ENCODE assay signal across 11 cellular contexts in the genomic region with DNA sequence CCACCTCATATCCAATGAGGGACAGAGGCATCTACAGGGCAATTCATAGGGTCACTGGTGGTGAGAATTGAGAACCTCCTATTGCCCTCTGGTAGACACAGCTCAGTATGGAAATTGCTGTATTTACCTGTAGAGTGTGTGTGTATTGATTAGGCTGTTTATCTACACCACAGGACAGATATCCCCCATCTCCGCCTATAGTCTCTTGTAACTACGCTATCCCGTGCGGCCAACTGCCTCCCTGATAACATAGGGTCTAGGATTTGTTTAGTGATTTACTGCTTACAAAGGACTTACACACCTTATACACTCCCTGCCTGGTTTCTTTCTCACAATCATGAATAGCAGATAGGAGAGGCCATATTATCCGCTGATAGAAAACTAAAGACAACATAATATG. TPM values are rescaled to one million over a fixed set of nuclear protein-coding genes. Genes with fewer than 3 reads are reported as not detected.
A peak's percentile ranks its signal among the peaks of the same experiment; 100 is the strongest.
DNase-seq lines count a peak whose midpoint lies in the region; ATAC-seq, FAIRE-seq and TF ChIP-seq lines count a peak whose summit lies in the region.
"Had no signal": no experiment of that assay in that cellular context is flagged by ENCODE, and none has a peak within 500 bp of the region (broad histone marks: within the 10 kb centered on the region; RNA-seq: fewer than 3 reads in every experiment).

No MANE protein-coding gene starts in this region.

- H3K27me3 ChIP-seq in mesenchymal stem cell (ENCODE audit: control insufficient read depth in 1 of 2, insufficient read depth in 1 of 2, low read length in 2 of 2) = no peaks in the 10 kb centered on the region
- no peaks in the 10 kb centered on the region for H3K27me3 ChIP-seq in tibial artery

- H3K18ac ChIP-seq in mesenchymal stem cell (ENCODE audit: low read depth in 1 of 2, low read length in 2 of 2) = no peak overlapping the region

- no peak for TF ChIP-seq POLR2A in H54 (IDR thresholded peaks at IDR 0.05; ENCODE audit: low read depth, low read length)

- intact Hi-C loops in activated T-helper 1 cell treated with anti-CD3 and anti-CD28 coated beads, Interleukin-12 subunit alpha, Interleukin-12 subunit beta, Interleukin-2, Interleukin-4 antibody, amounts not matched to agents 30 ng/mL and 10 ng/mL and 1 ng/mL, durations not matched to agents 14 hours and 24 hours and 36 hours (cut with micrococcal nuclease) = loop anchor here (1.0 to 5.0 kb wide), 5 partner anchors 17 to 458 kb away; a partner anchor contains a TSS
- intact Hi-C loops in tibial artery (cut with DNase I; ENCODE audit: low total_unique reads) = no loop called here

- no peak overlapping the region for H3K27ac ChIP-seq in mesenchymal stem cell (ENCODE audit: low read length, poor library complexity, severe bottlenecking)
- H3K27ac ChIP-seq in tibial artery = peak overlapping the region; percentile 92 to 100
- H3K27ac ChIP-seq: KMS-11 had no signal

- no peak overlapping the region for H3K4me2 ChIP-seq in mesenchymal stem cell (ENCODE audit: low read length, poor library complexity, severe bottlenecking)

- H3K4ac ChIP-seq in mesenchymal stem cell (ENCODE audit: low read depth in 1 of 2, low read length in 2 of 2) = peak overlapping the region; percentile 70 to 76

- H3K36me3 ChIP-seq in mesenchymal stem cell (ENCODE audit: control insufficient read depth in 1 of 2, insufficient read depth in 2 of 2, low read depth in 1 of 2, low read length in 2 of 2) (no peaks in the 10 kb centered on the region), tibial artery (no peaks in the 10 kb centered on the region)

- H3K9me3 Mint-ChIP-seq in activated T-helper 1 cell treated with anti-CD3 and anti-CD28 coated beads, Interleukin-12 subunit alpha, Interleukin-12 subunit beta, Interleukin-2, Interleukin-4 antibody, amounts not matched to agents 30 ng/mL and 10 ng/mL and 1 ng/mL, durations not matched to agents 14 hours and 24 hours and 36 hours = no peaks in the 10 kb centered on the region

- no peaks in the 10 kb centered on the region for H3K27me3 Mint-ChIP-seq in activated T-helper 1 cell treated with anti-CD3 and anti-CD28 coated beads, Interleukin-12 subunit alpha, Interleukin-12 subunit beta, Interleukin-2, Interleukin-4 antibody, amounts not matched to agents 30 ng/mL and 10 ng/mL and 1 ng/mL, durations not matched to agents 14 hours and 24 hours and 36 hours (ENCODE audit: insufficient read depth)

- H3K4me3 ChIP-seq in mesenchymal stem cell (ENCODE audit: insufficient read depth in 1 of 2, low read depth in 1 of 2, low read length in 2 of 2) (no peak overlapping the region), tibial artery (no peak overlapping the region)

- no peak overlapping the region for H2BK15ac ChIP-seq in mesenchymal stem cell (ENCODE audit: low read depth, poor library complexity, severe bottlenecking)

- H3K4me1 ChIP-seq in mesenchymal stem cell (ENCODE audit: control insufficient read depth, insufficient read depth, low read depth, low read length) = peaks cover 6% of the 10 kb centered on the region
- H3K4me1 ChIP-seq in tibial artery = peaks cover 0 to 30% (median 16%) of the 10 kb centered on the region in 4 donors

- DNase-seq in activated effector memory CD4-positive, alpha-beta T cell treated with anti-CD3 and anti-CD28 coated beads, Interleukin-2, amount 50 U/mL, for 16 hours = peak; percentile 28
- DNase-seq in activated effector memory CD4-positive, alpha-beta T cell treated with Interleukin-2 at 50 U/mL for 16 hours = no peak
- DNase-seq in activated T-helper 1 cell treated with anti-CD3 and anti-CD28 coated beads, Interleukin-12 subunit alpha, Interleukin-12 subunit beta, Interleukin-2, Interleukin-4 antibody, amounts not matched to agents 30 ng/mL and 10 ng/mL and 1 ng/mL, durations not matched to agents 14 hours and 24 hours and 36 hours (ENCODE audit: low spot score) = no peak
- DNase-seq in mesenchymal stem cell (no peak), tibial artery (peak in 1 of 2 donors; percentile 29), middle frontal gyrus (ENCODE audit: extremely low spot score, low spot score) (no peak), H54 (ENCODE audit: insufficient read length, low spot score) (no peak)
- DNase-seq: erythroblast had no signal

- peak overlapping the region; percentile 93 for H3K9ac ChIP-seq in mesenchymal stem cell (ENCODE audit: low read length)
- H3K9ac ChIP-seq: KMS-11 had no signal

- H3K27ac Mint-ChIP-seq in activated T-helper 1 cell treated with anti-CD3 and anti-CD28 coated beads, Interleukin-12 subunit alpha, Interleukin-12 subunit beta, Interleukin-2, Interleukin-4 antibody, amounts not matched to agents 30 ng/mL and 10 ng/mL and 1 ng/mL, durations not matched to agents 14 hours and 24 hours and 36 hours = peak overlapping the region; percentile 100

- WGBS in mesenchymal stem cell = 94% methylated on average over 5 of the region's 5 CpGs

- H2AK5ac ChIP-seq in mesenchymal stem cell (ENCODE audit: low read length, severe bottlenecking) = peak overlapping the region; percentile 89

- no peak for ATAC-seq in GM19035 (IDR thresholded peaks at IDR 0.05; ENCODE audit: unreplicated experiment)

- no peak for FAIRE-seq in H54 (lab: Jason Lieb, UNC)
- FAIRE-seq: keratinocyte had no signal

- no peak overlapping the region for H3K14ac ChIP-seq in mesenchymal stem cell (ENCODE audit: low read length in 2 of 2)

- H3K23ac ChIP-seq in mesenchymal stem cell (ENCODE audit: low read length in 2 of 2) = no peak overlapping the region

- H3K4me3 Mint-ChIP-seq in activated T-helper 1 cell treated with anti-CD3 and anti-CD28 coated beads, Interleukin-12 subunit alpha, Interleukin-12 subunit beta, Interleukin-2, Interleukin-4 antibody, amounts not matched to agents 30 ng/mL and 10 ng/mL and 1 ng/mL, durations not matched to agents 14 hours and 24 hours and 36 hours = peak overlapping the region; percentile 79

- H3K9me3 ChIP-seq in mesenchymal stem cell (ENCODE audit: control insufficient read depth, low read length) (no peaks in the 10 kb centered on the region), tibial artery (no peaks in the 10 kb centered on the region)

- H4K8ac ChIP-seq in mesenchymal stem cell (ENCODE audit: low read length) = no peak overlapping the region

- peak overlapping the region; percentile 59 for H2BK5ac ChIP-seq in mesenchymal stem cell (ENCODE audit: low read depth, low read length, poor library complexity, severe bottlenecking)

- no peak overlapping the region for H2BK120ac ChIP-seq in mesenchymal stem cell (ENCODE audit: low read depth, low read length)

- no peak overlapping the region for H2AFZ ChIP-seq in mesenchymal stem cell (ENCODE audit: low read depth, low read length)

- H4K91ac ChIP-seq in mesenchymal stem cell (ENCODE audit: low read length) = no peak overlapping the region

- no peak for TF ChIP-seq CTCF in tibial artery (IDR thresholded peaks at IDR 0.05)

- H2BK12ac ChIP-seq in mesenchymal stem cell (ENCODE audit: low read length in 2 of 2) = peak overlapping the region; percentile 80 to 93

- peaks cover 12% of the 10 kb centered on the region for H3K36me3 Mint-ChIP-seq in activated T-helper 1 cell treated with anti-CD3 and anti-CD28 coated beads, Interleukin-12 subunit alpha, Interleukin-12 subunit beta, Interleukin-2, Interleukin-4 antibody, amounts not matched to agents 30 ng/mL and 10 ng/mL and 1 ng/mL, durations not matched to agents 14 hours and 24 hours and 36 hours (ENCODE audit: low read depth)

- H3K4me1 Mint-ChIP-seq in activated T-helper 1 cell treated with anti-CD3 and anti-CD28 coated beads, Interleukin-12 subunit alpha, Interleukin-12 subunit beta, Interleukin-2, Interleukin-4 antibody, amounts not matched to agents 30 ng/mL and 10 ng/mL and 1 ng/mL, durations not matched to agents 14 hours and 24 hours and 36 hours (ENCODE audit: low read depth) = peaks cover 51% of the 10 kb centered on the region

- H3K79me1 ChIP-seq in mesenchymal stem cell (replicated peaks; ENCODE audit: low read length, poor library complexity, severe bottlenecking) = no peaks in the 10 kb centered on the region

RNA-seq across cellular contexts. Expression of a gene that starts 1.7 kb away (rescaled TPM):
- total RNA-seq in activated T-helper 1 cell treated with anti-CD3 and anti-CD28 coated beads, Interleukin-12 subunit alpha, Interleukin-12 subunit beta, Interleukin-2, Interleukin-4 antibody, amounts not matched to agents 30 ng/mL and 10 ng/mL and 1 ng/mL, durations not matched to agents 14 hours and 24 hours and 36 hours = 240 and 241 TPM in 2 replicates
- polyA plus RNA-seq in mesenchymal stem cell (2013, experiment 1 of 2) = 67.6 TPM
- polyA plus RNA-seq in mesenchymal stem cell (2013, experiment 2 of 2) = 66.8 TPM

RNA-seq across cellular contexts. Expression of a gene that starts 33.2 kb away (rescaled TPM):
- total RNA-seq in activated T-helper 1 cell treated with anti-CD3 and anti-CD28 coated beads, Interleukin-12 subunit alpha, Interleukin-12 subunit beta, Interleukin-2, Interleukin-4 antibody, amounts not matched to agents 30 ng/mL and 10 ng/mL and 1 ng/mL, durations not matched to agents 14 hours and 24 hours and 36 hours = 0.91 and 0.96 TPM in 2 replicates
- polyA plus RNA-seq in mesenchymal stem cell (2013, experiment 1 of 2) = 168 TPM
- polyA plus RNA-seq in mesenchymal stem cell (2013, experiment 2 of 2) = 165 TPM
